12 cellular contexts compared by ENCODE assay signal in genomic region chr16:66473654-66474519, GRCh38. TPM values are rescaled to one million over a fixed set of nuclear protein-coding genes. Genes with fewer than 3 reads are reported as not detected.
A peak's percentile ranks its signal among the peaks of the same experiment; 100 is the strongest.
DNase-seq lines count a peak whose midpoint lies in the region; ATAC-seq, FAIRE-seq and TF ChIP-seq lines count a peak whose summit lies in the region.
"Had no signal": no experiment of that assay in that cellular context is flagged by ENCODE, and none has a peak within 500 bp of the region (broad histone marks: within the 10 kb centered on the region; RNA-seq: fewer than 3 reads in every experiment).

No MANE protein-coding gene starts in this region.

- no peak overlapping the region for H3K23ac ChIP-seq in H1 (ENCODE audit: insufficient read length)

- no peak for TF ChIP-seq POLR2A in H1 (IDR thresholded peaks at IDR 0.05; ENCODE audit: control extremely low read depth in 1 of 2, low read depth in 2 of 2, low read length in 2 of 2)

- H3K9ac ChIP-seq in H1 (replicated peaks in 1 of 4; ENCODE audit: extremely low read depth in 1 of 4, low read depth in 3 of 4, low read length in 3 of 4), result no peak overlapping the region

- no peak overlapping the region for H3K14ac ChIP-seq in H1 (ENCODE audit: insufficient read length)

- H3K4me2 ChIP-seq in H1 (ENCODE audit: insufficient read depth in 1 of 2, low read depth in 2 of 2, low read length in 2 of 2), result no peak overlapping the region

- H2BK15ac ChIP-seq in H1 (ENCODE audit: low read length), result 0 out of 2 replicates have a peak overlapping the region, but pooled peaks have one; percentile 46

- no peaks in the 10 kb centered on the region for H3K9me3 ChIP-seq in H1 (ENCODE audit: insufficient read depth in 2 of 2, low read depth in 1 of 2, low read length in 1 of 2)
- no peaks in the 10 kb centered on the region for H3K9me3 ChIP-seq in HAP-1
- no peaks in the 10 kb centered on the region for H3K9me3 ChIP-seq in pancreas
- H3K9me3 ChIP-seq: esophagus squamous epithelium had no signal

- H3K4ac ChIP-seq in H1 (replicated peaks; ENCODE audit: insufficient read length, low read depth, low read length), result no peak overlapping the region

- no peaks in the 10 kb centered on the region for H3K36me3 ChIP-seq in H1 (ENCODE audit: control insufficient read depth in 2 of 4, insufficient read depth in 4 of 4, low read length in 3 of 4)
- no peaks in the 10 kb centered on the region for H3K36me3 ChIP-seq in HAP-1 (replicated peaks)
- H3K36me3 ChIP-seq in pancreas, result no peaks in the 10 kb centered on the region
- H3K36me3 ChIP-seq: esophagus squamous epithelium had no signal

- no peak for TF ChIP-seq RAD21 in H1 (IDR thresholded peaks at IDR 0.05 in 1 of 2, conservative IDR thresholded peaks at IDR 0.05 in 1 of 2; ENCODE audit: low read depth in 2 of 2, low read length in 2 of 2)

- in situ Hi-C loops in HAP-1 (cut with MboI; ENCODE audit: low sequenced_read_pairs), result no loop called here

- H3K27ac ChIP-seq in H1 (ENCODE audit: low read depth, low read length) (no peak overlapping the region), pancreas (no peak overlapping the region)
- H3K27ac ChIP-seq: esophagus squamous epithelium had no signal

- H2AK5ac ChIP-seq in H1 (ENCODE audit: low read depth, low read length), result no peak overlapping the region

- H3K79me2 ChIP-seq in H1 (ENCODE audit: control insufficient read depth in 1 of 2, insufficient read depth in 2 of 2, low read length in 2 of 2), result no peaks in the 10 kb centered on the region

- peaks cover 3% of the 10 kb centered on the region; the same call in 1 of the 2 replicates for H3K23me2 ChIP-seq in H1 (ENCODE audit: low read depth, low read length)

- ATAC-seq in pancreas, result no peak
- ATAC-seq: Panc1 had no signal

- no peak overlapping the region for H2BK5ac ChIP-seq in H1 (ENCODE audit: low read depth, low read length)

- H4K8ac ChIP-seq in H1 (ENCODE audit: extremely low read depth, insufficient read depth, low read length), result no peak overlapping the region

- DNase-seq in A172 (ENCODE audit: low spot score) (peak; percentile 43), COLO668 (lab: John Stamatoyannopoulos, UW; ENCODE audit: unreplicated experiment) (peak; percentile 82), NCI-H69 (lab: John Stamatoyannopoulos, UW) (peak; percentile 90), H1 (ENCODE audit: low read depth in 1 of 2, low spot score in 2 of 2) (peak in 1 of 2 experiments; percentile 33), HAP-1 (ENCODE audit: low spot score in 2 of 2) (no peak), NCI-H187 treated with DMSO at 0.1 percent for 48 hours (lab: John Stamatoyannopoulos, UW) (no peak), pancreas (no peak), cerebellum (ENCODE audit: low spot score) (no peak)
- DNase-seq: caudate nucleus, esophagus squamous epithelium had no signal

- no peak overlapping the region for H2BK20ac ChIP-seq in H1 (ENCODE audit: low read length)

- no peaks in the 10 kb centered on the region for H3K79me1 ChIP-seq in H1 (ENCODE audit: low read depth, low read length)

- H4K5ac ChIP-seq in H1 (ENCODE audit: insufficient read length, low read depth, low read length), result no peak overlapping the region

- no peak for FAIRE-seq in H1 (lab: Jason Lieb, UNC)
- FAIRE-seq in pancreas (lab: Jason Lieb, UNC), result no peak
- FAIRE-seq: H54 had no signal

- TF ChIP-seq CTCF in H1 (IDR thresholded peaks at IDR 0.05; ENCODE audit: control extremely low read depth in 1 of 3, insufficient read depth in 1 of 3, low read depth in 1 of 3, low read length in 3 of 3) (peak in 1 of 3 experiments; percentile 17; a peak in 1 of 4 replicates), pancreas (IDR thresholded peaks at IDR 0.05) (no peak)

- intact Hi-C loops in pancreas (cut with DNase I), result no loop called here

- no peak overlapping the region for H2BK12ac ChIP-seq in H1 (ENCODE audit: low read depth, low read length)

- H2AFZ ChIP-seq in H1 (ENCODE audit: low read length), result no peak overlapping the region

- H4K20me1 ChIP-seq in H1 (replicated peaks in 1 of 2; ENCODE audit: control insufficient read depth in 1 of 2, insufficient read depth in 2 of 2, low read length in 2 of 2), result no peaks in the 10 kb centered on the region

- H3K56ac ChIP-seq in H1 (replicated peaks; ENCODE audit: insufficient read length, low read depth, low read length), result no peak overlapping the region

- no peak overlapping the region; the same call in 1 of the 2 replicates for H3K18ac ChIP-seq in H1 (ENCODE audit: extremely low read depth, low read length)

- TF ChIP-seq EP300 in H1 (IDR thresholded peaks at IDR 0.05; ENCODE audit: borderline replicate concordance in 1 of 2, low read depth in 2 of 2, low read length in 2 of 2), result no peak

- H4K91ac ChIP-seq in H1 (replicated peaks; ENCODE audit: insufficient read length, low read length), result no peak overlapping the region

- WGBS in H1 (ENCODE audit: extremely low coverage in 1 of 2, insufficient coverage in 1 of 2, insufficient read length in 1 of 2, insufficient replicate concordance in 2 of 2, low coverage in 1 of 2, low lambda C conversion rate in 2 of 2, missing lambda C conversion rate in 1 of 2), 2 experiments, result 78% methylated on average over 4 of the region's 4 CpGs; no CpG with 5 or more reads in 1 of the 2 experiments
- WGBS in pancreas, 2 donors, result 78 to 86% methylated on average over 4 of the region's 4 CpGs

- peaks cover 0 to 3% (median 0%) of the 10 kb centered on the region in 4 experiments; a peak in 1 of 7 replicates for H3K27me3 ChIP-seq in H1 (replicated peaks in 1 of 4; ENCODE audit: control insufficient read depth in 3 of 4, extremely low read depth in 1 of 4, insufficient read depth in 3 of 4, low read length in 3 of 4)
- peaks cover 13% of the 10 kb centered on the region for H3K27me3 ChIP-seq in HAP-1 (ENCODE audit: low read depth)
- peaks cover 0 to 6% (median 0%) of the 10 kb centered on the region in 4 donors for H3K27me3 ChIP-seq in pancreas

- POLR2A ChIA-PET in H1 (lab: Charles Lee; ENCODE audit: partially characterized antibody), result no interaction called here

- H3K4me1 ChIP-seq in H1 (replicated peaks in 1 of 4; ENCODE audit: control insufficient read depth in 3 of 4, insufficient read depth in 4 of 4, low read length in 3 of 4), result peaks cover 0 to 6% (median 2%) of the 10 kb centered on the region in 4 experiments; a peak in 3 of 7 replicates
- H3K4me1 ChIP-seq in HAP-1, result no peaks in the 10 kb centered on the region
- no peaks in the 10 kb centered on the region for H3K4me1 ChIP-seq in pancreas

- H3K4me3 ChIP-seq in H1 (ENCODE audit: extremely low read depth in 1 of 4, insufficient read depth in 2 of 4, low read depth in 3 of 4, low read length in 4 of 4), result no peak overlapping the region
- H3K4me3 ChIP-seq in HAP-1, result no peak overlapping the region
- H3K4me3 ChIP-seq in pancreas, result no peak overlapping the region
- H3K4me3 ChIP-seq: esophagus squamous epithelium had no signal

- H2BK120ac ChIP-seq in H1 (replicated peaks; ENCODE audit: low read depth, low read length), result no peak overlapping the region

- CTCF ChIA-PET in H1 (lab: Charles Lee; ENCODE audit: partially characterized antibody), result interaction anchor here (0.6 to 15.3 kb wide), 14 partner anchors 11 to 147 kb away, joined by 3 to 226 read pairs (median 7); partner anchors contain the start of gene CDH5

TF ChIP-seq in H1, 55 proteins besides CTCF, POLR2A, EP300 and RAD21 (continues in another document):
- TF ChIP-seq YY1 (IDR thresholded peaks at IDR 0.05; ENCODE audit: low read depth, low read length), result no peak
- no peak for TF ChIP-seq SIN3A (conservative IDR thresholded peaks at IDR 0.05 in 1 of 2, IDR thresholded peaks at IDR 0.05 in 1 of 2; ENCODE audit: low read depth in 1 of 2, low read length in 2 of 2)
- TF ChIP-seq GTF2F1 (IDR thresholded peaks at IDR 0.05; ENCODE audit: borderline replicate concordance, low read depth, low read length), result no peak
- no peak for TF ChIP-seq BCL11A (IDR thresholded peaks at IDR 0.05; ENCODE audit: low read depth in 2 of 2, low read length in 2 of 2)
- no peak for TF ChIP-seq SUZ12 (IDR thresholded peaks at IDR 0.05; ENCODE audit: low read length)
- no peak for TF ChIP-seq ATF3 (IDR thresholded peaks at IDR 0.05; ENCODE audit: insufficient read depth, low read depth, low read length)
- no peak for TF ChIP-seq JUN (IDR thresholded peaks at IDR 0.05; ENCODE audit: low read depth, low read length)

RNA-seq across cellular contexts. Expression of gene BEAN1, which starts 46.8 kb away (rescaled TPM):
- 0.91 and 1.7 TPM in 2 replicates for total RNA-seq in A172 (2014; rRNA removed; shearing (Covaris generic))
- not detected in 2 replicates for total RNA-seq in H1 (2021; fragmentation: NEBNext Ultra II Directional; extraction: Animal tissue kit (Norgen Biotek cat#: 25700))
- polyA plus RNA-seq in H1 (2011; rRNA removed) (0.05 and 0.08 TPM in 2 replicates), pancreas (under 1 TPM; 0.08 to 0.14 TPM)
- 0.08 TPM for polyA plus RNA-seq in H1 (2011; cell fraction: cytosol; rRNA removed)
- 0.07 TPM for polyA plus RNA-seq in H1 (2011; cell fraction: nucleus; rRNA removed)
- 0.13 to 0.24 TPM (median 0.15 TPM) in 3 of 4 replicates, not detected in the other for polyA plus RNA-seq in H1 (2012, experiment 1 of 2)
- polyA plus RNA-seq in H1 (2012, experiment 2 of 2), result not detected
- polyA plus RNA-seq in H1 (2013, experiment 1 of 2), result 0.04 TPM
- 0.13 TPM for polyA plus RNA-seq in H1 (2013, experiment 2 of 2)
- not detected in 2 replicates for polyA minus RNA-seq in H1 (2011; rRNA and poly(A)+ RNA removed)
- polyA minus RNA-seq in H1 (2011; cell fraction: cytosol; rRNA and poly(A)+ RNA removed), result not detected
- not detected for polyA minus RNA-seq in H1 (2011; cell fraction: nucleus; rRNA and poly(A)+ RNA removed)
- total RNA-seq in pancreas (under 1 TPM in 1 of 6 donors, not detected in 5; 0.41 TPM), cerebellum (5.3 TPM)

Comparison
In these comparisons a context has a peak if more than half of its experiments do, and no peak if none do; other contexts are left out.
1. DNase-seq: peak in A172 (single experiment), COLO668 (single experiment) and NCI-H69 (single experiment); none in HAP-1 (0 of 2), NCI-H187 treated with DMSO at 0.1 percent for 48 hours (single experiment), pancreas (0 of 6) and cerebellum (single experiment).